In the genomic region with DNA sequence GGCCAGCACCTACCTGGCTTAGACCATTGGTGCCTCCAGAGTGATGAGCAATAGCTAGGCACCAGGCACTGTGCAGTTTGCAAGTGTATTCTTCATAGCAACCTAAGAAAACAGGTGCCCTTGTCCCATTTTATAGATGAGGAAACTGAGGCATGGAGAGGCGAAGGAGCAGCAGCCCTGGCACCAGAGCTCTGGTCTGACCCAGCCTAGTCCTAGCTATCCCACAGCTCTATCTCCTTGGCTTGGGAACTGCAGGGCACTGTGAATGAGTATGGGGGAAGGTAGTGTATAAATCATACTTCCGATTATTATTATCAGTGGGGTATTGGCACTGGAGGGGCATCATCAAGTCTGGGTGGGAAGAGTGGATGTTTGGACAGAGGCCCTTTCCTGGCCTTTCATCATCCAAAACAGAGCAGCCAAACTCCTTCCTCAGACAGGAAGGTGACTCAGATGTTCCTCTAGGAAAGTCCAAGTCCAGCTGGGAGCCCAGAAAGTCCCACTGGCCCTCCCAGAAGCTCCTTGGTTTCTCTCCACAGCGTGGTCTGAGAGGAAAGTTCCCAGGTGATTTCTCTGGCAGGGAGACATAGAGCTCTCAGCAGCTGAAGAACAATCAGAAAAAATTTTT, we compare ENCODE assay signal across 9 cellular contexts. TPM values are rescaled to one million over a fixed set of nuclear protein-coding genes. Genes with fewer than 3 reads are reported as not detected.
DNase-seq lines count a peak whose midpoint lies in the region; ATAC-seq and TF ChIP-seq lines count a peak whose summit lies in the region.
"Had no signal": no experiment of that assay in that cellular context is flagged by ENCODE, and none has a peak within 500 bp of the region (broad histone marks: within the 10 kb centered on the region; RNA-seq: fewer than 3 reads in every experiment).

No MANE protein-coding gene starts in this region.

- peak overlapping the region; percentile 81 for H3K27ac Mint-ChIP-seq in Calu3 (ENCODE audit: unreplicated experiment)
- no peak overlapping the region for H3K27ac Mint-ChIP-seq in T-helper 2 cell treated with Interferon-gamma antibody and Interleukin-4, amounts not matched to agents 5 μg/mL and 100 μg/mL, for 36 hours

- DNase-seq in Calu3 (no peak), foreskin fibroblast (peak; percentile 65 to 92), psoas muscle (peak in 1 of 2 donors; percentile 28), GDM1 (lab: John Stamatoyannopoulos, UW) (no peak), middle frontal gyrus (ENCODE audit: extremely low spot score, low spot score) (no peak), GF-D8 (lab: John Stamatoyannopoulos, UW) (no peak)
- no peak for DNase-seq in T-helper 2 cell treated with Interferon-gamma antibody and Interleukin-4, amounts not matched to agents 5 μg/mL and 100 μg/mL, for 36 hours (ENCODE audit: low spot score)
- DNase-seq: activated T-cell treated with anti-CD3 and anti-CD28 coated beads, Interleukin-2, amount 50 U/mL, for 48 hours had no signal

- BruUV-seq in Calu3 (replicated peaks; lab: Mats Ljungman, UMichigan) = no TSS peak

- CTCF ChIA-PET in Calu3 (lab: Charles Lee) = interaction anchor here (1.1 kb wide), 1 partner anchor 12 kb away, joined by 3 read pairs; no protein-coding TSS in a partner anchor

- no peaks in the 10 kb centered on the region for H3K36me3 ChIP-seq in psoas muscle (ENCODE audit: insufficient read depth in 1 of 2, low read depth in 1 of 2)

- no peaks in the 10 kb centered on the region for H3K27me3 Mint-ChIP-seq in Calu3 (ENCODE audit: unreplicated experiment)
- no peaks in the 10 kb centered on the region for H3K27me3 Mint-ChIP-seq in T-helper 2 cell treated with Interferon-gamma antibody and Interleukin-4, amounts not matched to agents 5 μg/mL and 100 μg/mL, for 36 hours (ENCODE audit: low read depth)

- H3K36me3 Mint-ChIP-seq in Calu3 (ENCODE audit: insufficient read depth, unreplicated experiment) = peaks cover 11% of the 10 kb centered on the region
- no peaks in the 10 kb centered on the region for H3K36me3 Mint-ChIP-seq in T-helper 2 cell treated with Interferon-gamma antibody and Interleukin-4, amounts not matched to agents 5 μg/mL and 100 μg/mL, for 36 hours (ENCODE audit: low read depth)

- peak; percentile 82 for ATAC-seq in SK-N-SH treated with all-trans-retinoic acid at 6 μM for 48 hours
- ATAC-seq in psoas muscle = peak in 3 of 4 donors; percentile 64 to 67 (median 67)

- TF ChIP-seq CTCF in Calu3 (IDR thresholded peaks at IDR 0.05; ENCODE audit: unreplicated experiment) (no peak), foreskin fibroblast (IDR thresholded peaks at IDR 0.05; ENCODE audit: low read depth, low read length) (no peak), psoas muscle (IDR thresholded peaks at IDR 0.05) (no peak)

- no peaks in the 10 kb centered on the region for H3K9me3 Mint-ChIP-seq in Calu3 (ENCODE audit: low read depth, unreplicated experiment)
- H3K9me3 Mint-ChIP-seq in T-helper 2 cell treated with Interferon-gamma antibody and Interleukin-4, amounts not matched to agents 5 μg/mL and 100 μg/mL, for 36 hours = no peaks in the 10 kb centered on the region

- H3K27me3 ChIP-seq in psoas muscle (ENCODE audit: insufficient read depth in 3 of 3, low read length in 2 of 3) = peaks cover 0 to 7% (median 4%) of the 10 kb centered on the region in 3 donors

- H3K9me3 ChIP-seq in psoas muscle = no peaks in the 10 kb centered on the region

- no peaks in the 10 kb centered on the region for H3K4me1 ChIP-seq in psoas muscle

- peaks cover 48% of the 10 kb centered on the region for H3K4me1 Mint-ChIP-seq in Calu3 (ENCODE audit: low read depth, unreplicated experiment)
- H3K4me1 Mint-ChIP-seq in T-helper 2 cell treated with Interferon-gamma antibody and Interleukin-4, amounts not matched to agents 5 μg/mL and 100 μg/mL, for 36 hours (ENCODE audit: low read depth) = peaks cover 15% of the 10 kb centered on the region

- peak overlapping the region; percentile 60 for H3K27ac ChIP-seq in psoas muscle

- H3K4me3 ChIP-seq in foreskin fibroblast (ENCODE audit: low read depth in 1 of 2, low read length in 2 of 2) (no peak overlapping the region), psoas muscle (no peak overlapping the region)

- intact Hi-C loops in Calu3 (cut with micrococcal nuclease; ENCODE audit: unreplicated experiment) = no loop called here
- intact Hi-C loops in psoas muscle (cut with DNase I) = no loop called here

- 45 to 66% (median 48%) methylated on average over 3 of the region's 3 CpGs for WGBS in psoas muscle, 3 donors

- no peak overlapping the region for H3K4me3 Mint-ChIP-seq in Calu3 (ENCODE audit: low read depth, unreplicated experiment)
- H3K4me3 Mint-ChIP-seq in T-helper 2 cell treated with Interferon-gamma antibody and Interleukin-4, amounts not matched to agents 5 μg/mL and 100 μg/mL, for 36 hours = no peak overlapping the region

TF ChIP-seq in SK-N-SH treated with all-trans-retinoic acid at 6 μM for 48 hours, 23 proteins besides CTCF, POLR2A, EP300 and RAD21 (continues in another document):
- TF ChIP-seq SNAI2 (CRISPR knock-in tag; IDR thresholded peaks at IDR 0.05) = no peak
- no peak for TF ChIP-seq RARB (CRISPR knock-in tag; IDR thresholded peaks at IDR 0.05)
- TF ChIP-seq CSDC2 (CRISPR knock-in tag; IDR thresholded peaks at IDR 0.05) = no peak
- no peak for TF ChIP-seq TCF4 (CRISPR knock-in tag; IDR thresholded peaks at IDR 0.05; ENCODE audit: borderline replicate concordance)
- TF ChIP-seq PPARA (CRISPR knock-in tag; IDR thresholded peaks at IDR 0.05; ENCODE audit: borderline replicate concordance) = no peak
- no peak for TF ChIP-seq ESRRG (CRISPR knock-in tag; IDR thresholded peaks at IDR 0.05)
- TF ChIP-seq, protein P1, sequence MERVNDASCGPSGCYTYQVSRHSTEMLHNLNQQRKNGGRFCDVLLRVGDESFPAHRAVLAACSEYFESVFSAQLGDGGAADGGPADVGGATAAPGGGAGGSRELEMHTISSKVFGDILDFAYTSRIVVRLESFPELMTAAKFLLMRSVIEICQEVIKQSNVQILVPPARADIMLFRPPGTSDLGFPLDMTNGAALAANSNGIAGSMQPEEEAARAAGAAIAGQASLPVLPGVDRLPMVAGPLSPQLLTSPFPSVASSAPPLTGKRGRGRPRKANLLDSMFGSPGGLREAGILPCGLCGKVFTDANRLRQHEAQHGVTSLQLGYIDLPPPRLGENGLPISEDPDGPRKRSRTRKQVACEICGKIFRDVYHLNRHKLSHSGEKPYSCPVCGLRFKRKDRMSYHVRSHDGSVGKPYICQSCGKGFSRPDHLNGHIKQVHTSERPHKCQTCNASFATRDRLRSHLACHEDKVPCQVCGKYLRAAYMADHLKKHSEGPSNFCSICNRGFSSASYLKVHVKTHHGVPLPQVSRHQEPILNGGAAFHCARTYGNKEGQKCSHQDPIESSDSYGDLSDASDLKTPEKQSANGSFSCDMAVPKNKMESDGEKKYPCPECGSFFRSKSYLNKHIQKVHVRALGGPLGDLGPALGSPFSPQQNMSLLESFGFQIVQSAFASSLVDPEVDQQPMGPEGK (CRISPR knock-in tag; IDR thresholded peaks at IDR 0.05; ENCODE audit: borderline replicate concordance) = no peak
- TF ChIP-seq, protein P2, sequence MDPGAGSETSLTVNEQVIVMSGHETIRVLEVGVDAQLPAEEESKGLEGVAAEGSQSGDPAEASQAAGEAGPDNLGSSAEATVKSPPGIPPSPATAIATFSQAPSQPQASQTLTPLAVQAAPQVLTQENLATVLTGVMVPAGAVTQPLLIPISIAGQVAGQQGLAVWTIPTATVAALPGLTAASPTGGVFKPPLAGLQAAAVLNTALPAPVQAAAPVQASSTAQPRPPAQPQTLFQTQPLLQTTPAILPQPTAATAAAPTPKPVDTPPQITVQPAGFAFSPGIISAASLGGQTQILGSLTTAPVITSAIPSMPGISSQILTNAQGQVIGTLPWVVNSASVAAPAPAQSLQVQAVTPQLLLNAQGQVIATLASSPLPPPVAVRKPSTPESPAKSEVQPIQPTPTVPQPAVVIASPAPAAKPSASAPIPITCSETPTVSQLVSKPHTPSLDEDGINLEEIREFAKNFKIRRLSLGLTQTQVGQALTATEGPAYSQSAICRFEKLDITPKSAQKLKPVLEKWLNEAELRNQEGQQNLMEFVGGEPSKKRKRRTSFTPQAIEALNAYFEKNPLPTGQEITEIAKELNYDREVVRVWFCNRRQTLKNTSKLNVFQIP (CRISPR knock-in tag; IDR thresholded peaks at IDR 0.05; ENCODE audit: borderline replicate concordance, low read depth) = no peak
- no peak for TF ChIP-seq ISL1 (CRISPR knock-in tag; IDR thresholded peaks at IDR 0.05)
- TF ChIP-seq ZFP30 (CRISPR knock-in tag; IDR thresholded peaks at IDR 0.05) = no peak
- no peak for TF ChIP-seq TOX (CRISPR knock-in tag; IDR thresholded peaks at IDR 0.05; ENCODE audit: borderline replicate concordance)
- TF ChIP-seq, protein P3, sequence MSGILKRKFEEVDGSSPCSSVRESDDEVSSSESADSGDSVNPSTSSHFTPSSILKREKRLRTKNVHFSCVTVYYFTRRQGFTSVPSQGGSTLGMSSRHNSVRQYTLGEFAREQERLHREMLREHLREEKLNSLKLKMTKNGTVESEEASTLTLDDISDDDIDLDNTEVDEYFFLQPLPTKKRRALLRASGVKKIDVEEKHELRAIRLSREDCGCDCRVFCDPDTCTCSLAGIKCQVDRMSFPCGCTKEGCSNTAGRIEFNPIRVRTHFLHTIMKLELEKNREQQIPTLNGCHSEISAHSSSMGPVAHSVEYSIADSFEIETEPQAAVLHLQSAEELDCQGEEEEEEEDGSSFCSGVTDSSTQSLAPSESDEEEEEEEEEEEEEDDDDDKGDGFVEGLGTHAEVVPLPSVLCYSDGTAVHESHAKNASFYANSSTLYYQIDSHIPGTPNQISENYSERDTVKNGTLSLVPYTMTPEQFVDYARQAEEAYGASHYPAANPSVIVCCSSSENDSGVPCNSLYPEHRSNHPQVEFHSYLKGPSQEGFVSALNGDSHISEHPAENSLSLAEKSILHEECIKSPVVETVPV (CRISPR knock-in tag; IDR thresholded peaks at IDR 0.05) = no peak

RNA-seq across cellular contexts. Expression of a gene that starts 32.0 kb away (rescaled TPM):
- total RNA-seq in Calu3 (2022) (38.3 and 40.3 TPM in 2 replicates), psoas muscle (1 to 10 TPM in 3 of 4 donors, under 1 TPM in 1; 0.39 to 2.4 (median 1.4) TPM)
- polyA plus RNA-seq in psoas muscle = 1 to 10 TPM; 2.0 to 3.1 (median 2.7) TPM

RNA-seq across cellular contexts. Expression of a gene that starts 42.1 kb away (rescaled TPM):
- 2.6 and 4.5 TPM in 2 replicates for total RNA-seq in Calu3 (2022)
- under 1 TPM in 1 of 4 donors, not detected in 3; 0.12 TPM for total RNA-seq in psoas muscle
- under 1 TPM in 1 of 3 donors, not detected in 2; 0.04 TPM for polyA plus RNA-seq in psoas muscle

RNA-seq across cellular contexts. Expression of a gene that starts 55.8 kb away (rescaled TPM):
- 17.6 and 41.4 TPM in 2 replicates for total RNA-seq in Calu3 (2022)
- 10 to 100 TPM in 2 of 4 donors, 1 to 10 TPM in 2; 3.8 to 13.5 (median 9.1) TPM for total RNA-seq in psoas muscle
- polyA plus RNA-seq in psoas muscle = 1 to 10 TPM; 3.3 to 6.2 (median 4.5) TPM

Comparison
In these comparisons a context has a peak if more than half of its experiments do, and no peak if none do; other contexts are left out.
1. DNase-seq: peak in foreskin fibroblast (2 of 2); none in Calu3 (single experiment), T-helper 2 cell treated with Interferon-gamma antibody and Interleukin-4, amounts not matched to agents 5 μg/mL and 100 μg/mL, for 36 hours (single experiment), GDM1 (single experiment), middle frontal gyrus (single experiment) and GF-D8 (single experiment).
2. RNA of a gene that starts 32.0 kb away (total RNA-seq): 38.3 to 40.3 TPM in Calu3; 0.39 to 2.4 TPM in psoas muscle; every median in the first group is over 10 times any median in the second.